In genomic region chr17:77322534-77323412, GRCh38 we compare ENCODE assay signal across 8 cellular contexts.
DNase-seq lines count a peak whose midpoint lies in the region; ATAC-seq, FAIRE-seq and TF ChIP-seq lines count a peak whose summit lies in the region.

No MANE protein-coding gene starts in this region.

- H4K20me1 ChIP-seq in IMR-90 (ENCODE audit: insufficient read depth, low read length) (peaks cover 11% of the 10 kb centered on the region; the same call in 1 of the 2 replicates), smooth muscle cell (ENCODE audit: low read depth) (peaks cover 37% of the 10 kb centered on the region)

- DNase-seq in IMR-90 (peak; percentile 99), astrocyte of the cerebellum (ENCODE audit: low read depth) (peak; percentile 99), iPS-NIHi7 (ENCODE audit: extremely low spot score) (peak; percentile 69), smooth muscle cell (lab: John Stamatoyannopoulos, UW; ENCODE audit: unreplicated experiment) (peak; percentile 97), NCI-H2107 treated with DMSO at 0.1 percent for 48 hours (lab: John Stamatoyannopoulos, UW; ENCODE audit: unreplicated experiment) (no peak), COR-L47 (lab: John Stamatoyannopoulos, UW) (no peak)

- POLR2A ChIA-PET in IMR-90 (lab: Charles Lee; ENCODE audit: unreplicated experiment), result interaction anchor here (1.3 kb wide), 1 partner anchor 129 kb away, joined by 5 read pairs; no protein-coding TSS in a partner anchor

- H2AFZ ChIP-seq in IMR-90 (replicated peaks; ENCODE audit: low read length, poor library complexity) (peak overlapping the region; percentile 83), smooth muscle cell (ENCODE audit: low read depth) (no peak overlapping the region)

- dilution Hi-C loops in IMR-90 (cut with HindIII; ENCODE audit: low sequenced_read_pairs, unreplicated experiment), result no loop called here

- intact Hi-C loops in IMR-90 (cut with micrococcal nuclease), result loop anchor here (1.0 to 5.0 kb wide), 2 partner anchors 37 to 235 kb away; no protein-coding TSS in a partner anchor

- H2BK120ac ChIP-seq in IMR-90 (ENCODE audit: low read depth, low read length), result peak overlapping the region; percentile 99

- peak; percentile 94 for FAIRE-seq in G401.6 (lab: Jason Lieb, UNC)

- peaks cover 47% of the 10 kb centered on the region for H3K79me2 ChIP-seq in smooth muscle cell (ENCODE audit: low read depth)

- no peak for TF ChIP-seq CTCF in IMR-90 (conservative IDR thresholded peaks at IDR 0.05; ENCODE audit: low read depth, low read length)
- no peak for TF ChIP-seq CTCF in astrocyte of the cerebellum (IDR thresholded peaks at IDR 0.05; ENCODE audit: low read depth, low read length, missing control alignments)
- TF ChIP-seq CTCF in smooth muscle cell (IDR thresholded peaks at IDR 0.05; ENCODE audit: borderline replicate concordance, insufficient read depth, poor library complexity, severe bottlenecking), result no peak

- H3K56ac ChIP-seq in IMR-90 (ENCODE audit: extremely low read depth, insufficient read depth, low read length), result peak overlapping the region; percentile 81

- peak; percentile 91 for TF ChIP-seq POLR2A in IMR-90 (IDR thresholded peaks at IDR 0.05; ENCODE audit: low read depth, low read length)

- H3K4me2 ChIP-seq in IMR-90 (ENCODE audit: low read depth, low read length) (peak overlapping the region; percentile 69), smooth muscle cell (peak overlapping the region; percentile 93)

- H3K27me3 ChIP-seq in IMR-90 (ENCODE audit: control insufficient read depth, insufficient read depth, low read length) (no peaks in the 10 kb centered on the region), smooth muscle cell (ENCODE audit: low read depth) (no peaks in the 10 kb centered on the region)

- CTCF ChIA-PET in IMR-90 (lab: Yijun Ruan, JAX), result interaction anchor here (0.6 to 0.9 kb wide), 2 partner anchors 67 to 107 kb away, joined by 3 to 6 read pairs; no protein-coding TSS in a partner anchor

- peak; percentile 78 for ATAC-seq in IMR-90 (ENCODE audit: low read depth)
- no peak for ATAC-seq in GM18858 (IDR thresholded peaks at IDR 0.05; ENCODE audit: unreplicated experiment)

- peak overlapping the region; percentile 91 for H4K5ac ChIP-seq in IMR-90 (ENCODE audit: low read depth, low read length)

- peaks cover 34% of the 10 kb centered on the region for H3K9me1 ChIP-seq in IMR-90 (ENCODE audit: insufficient read depth, low read length)

- H2BK5ac ChIP-seq in IMR-90 (ENCODE audit: low read depth, low read length, poor library complexity, severe bottlenecking), result peak overlapping the region; percentile 99

- 53% methylated on average over 13 of the region's 31 CpGs; no CpG with 5 or more reads in 1 of the 2 experiments for WGBS in IMR-90 (ENCODE audit: extremely low coverage in 2 of 2, insufficient read length in 1 of 2), 2 experiments
- WGBS in smooth muscle cell (ENCODE audit: low lambda C conversion rate), result 23% methylated on average over 31 of the region's 31 CpGs

- H4K8ac ChIP-seq in IMR-90 (ENCODE audit: low read depth in 2 of 2, low read length in 2 of 2), result peak overlapping the region; percentile 87 to 96

- H3F3A ChIP-seq in smooth muscle cell (ENCODE audit: low read depth), result peaks cover 29% of the 10 kb centered on the region

- H2BK15ac ChIP-seq in IMR-90 (ENCODE audit: low read depth, low read length), result peak overlapping the region; percentile 89; the same call in 2 of the 3 replicates

- H3K18ac ChIP-seq in IMR-90 (ENCODE audit: low read depth, low read length), result peak overlapping the region; percentile 84

- peak overlapping the region; percentile 20 for H3K4me3 ChIP-seq in IMR-90 (ENCODE audit: insufficient read depth, low read depth, low read length)
- H3K4me3 ChIP-seq in astrocyte of the cerebellum (ENCODE audit: low read depth, low read length), result peak overlapping the region; percentile 10
- H3K4me3 ChIP-seq in smooth muscle cell, result peak overlapping the region; percentile 29

- in situ Hi-C loops in IMR-90 (cut with MboI; ENCODE audit: low sequenced_read_pairs) (loop anchor here (5.0 kb wide), 1 partner anchor 105 kb away; no protein-coding TSS in a partner anchor), astrocyte of the cerebellum (cut with HindIII; ENCODE audit: low sequenced_read_pairs) (loop anchor here (10.0 kb wide), 1 partner anchor 122 kb away; no protein-coding TSS in a partner anchor)

- no TSS peak for BruUV-seq in IMR-90 (replicated peaks; lab: Mats Ljungman, UMichigan)

- no peak; the same call in 1 of the 2 replicates for TF ChIP-seq RAD21 in IMR-90 (IDR thresholded peaks at IDR 0.05; ENCODE audit: low read length)

- H2AK9ac ChIP-seq in IMR-90 (replicated peaks; ENCODE audit: low read depth, low read length, poor library complexity), result peak overlapping the region; percentile 98

- H2AK5ac ChIP-seq in IMR-90 (ENCODE audit: low read depth, low read length), result peak overlapping the region; percentile 99

- H3K79me1 ChIP-seq in IMR-90 (ENCODE audit: low read depth in 1 of 2, low read length in 2 of 2), result peaks cover 25 to 80% of the 10 kb centered on the region in 2 experiments

- peak overlapping the region; percentile 97 for H3K14ac ChIP-seq in IMR-90 (replicated peaks; ENCODE audit: low read depth, low read length)

- H3K4me1 ChIP-seq in IMR-90 (ENCODE audit: control insufficient read depth, insufficient read depth, low read length), result peaks cover 55% of the 10 kb centered on the region
- H3K4me1 ChIP-seq in smooth muscle cell (ENCODE audit: low read depth), result peaks cover 14% of the 10 kb centered on the region

- peak overlapping the region; percentile 100 for H3K4ac ChIP-seq in IMR-90 (ENCODE audit: low read depth, low read length)

- peak overlapping the region; percentile 98 for H4K91ac ChIP-seq in IMR-90 (ENCODE audit: insufficient read depth, low read depth, low read length)

- H3K36me3 ChIP-seq in IMR-90 (ENCODE audit: control insufficient read depth, insufficient read depth, low read length), result no peaks in the 10 kb centered on the region
- H3K36me3 ChIP-seq in smooth muscle cell (ENCODE audit: low read depth), result no peaks in the 10 kb centered on the region

- peak overlapping the region; percentile 98 for H2BK20ac ChIP-seq in IMR-90 (ENCODE audit: low read depth, low read length)

- H3K27ac ChIP-seq in IMR-90 (ENCODE audit: insufficient read depth, low read length) (peak overlapping the region; percentile 98), smooth muscle cell (ENCODE audit: low read depth) (peak overlapping the region; percentile 98)

- peak overlapping the region; percentile 99 for H3K23ac ChIP-seq in IMR-90 (ENCODE audit: low read depth, low read length)

- no peaks in the 10 kb centered on the region for H3K9me3 ChIP-seq in IMR-90 (ENCODE audit: control insufficient read depth, insufficient read depth, low read length)
- H3K9me3 ChIP-seq in smooth muscle cell (replicated peaks; ENCODE audit: low read depth), result no peaks in the 10 kb centered on the region

- H3K9ac ChIP-seq in IMR-90 (ENCODE audit: low read depth, low read length) (peak overlapping the region; percentile 79), smooth muscle cell (ENCODE audit: low read depth) (peak overlapping the region; percentile 92)

TF ChIP-seq in IMR-90, 13 proteins besides CTCF, POLR2A, EP300 and RAD21:
- TF ChIP-seq MAFK (IDR thresholded peaks at IDR 0.05; ENCODE audit: low read depth, low read length), result 0 out of 2 replicates have a peak, but pooled peaks have one; percentile 5
- 0 out of 2 replicates have a peak, but pooled peaks have one; percentile 9 for TF ChIP-seq MXI1 (IDR thresholded peaks at IDR 0.05; ENCODE audit: borderline replicate concordance, low read depth, low read length)
- no peak for TF ChIP-seq CEBPB (IDR thresholded peaks at IDR 0.05; ENCODE audit: low read depth, low read length)
- peak; percentile 99 for TF ChIP-seq MAZ (IDR thresholded peaks at IDR 0.05; ENCODE audit: borderline replicate concordance, low read depth, low read length)
- no peak for TF ChIP-seq SMC3 (IDR thresholded peaks at IDR 0.05; ENCODE audit: low read depth, low read length)
- TF ChIP-seq USF2 (IDR thresholded peaks at IDR 0.05; ENCODE audit: low read depth, low read length), result no peak
- TF ChIP-seq BHLHE40 (IDR thresholded peaks at IDR 0.05; ENCODE audit: low read depth, low read length), result peak; percentile 58; the same call in 1 of the 2 replicates
- TF ChIP-seq NFE2L2 (IDR thresholded peaks at IDR 0.05; ENCODE audit: low read depth, low read length), result no peak; the same call in 1 of the 2 replicates
- TF ChIP-seq ELK1 (IDR thresholded peaks at IDR 0.05; ENCODE audit: borderline replicate concordance, low read depth, low read length), result no peak
- TF ChIP-seq RFX5 (IDR thresholded peaks at IDR 0.05; ENCODE audit: low read depth, low read length), result no peak
- peak; percentile 100 for TF ChIP-seq FOS (IDR thresholded peaks at IDR 0.05; ENCODE audit: low read depth, low read length)
- no peak; the same call in 1 of the 2 replicates for TF ChIP-seq CHD1 (IDR thresholded peaks at IDR 0.05; ENCODE audit: low read depth, low read length)
- TF ChIP-seq RCOR1 (IDR thresholded peaks at IDR 0.05; ENCODE audit: insufficient replicate concordance, low read length), result no peak

Comparison
In these comparisons a context has a peak if more than half of its experiments do, and no peak if none do; other contexts are left out.
1. DNase-seq: peak in IMR-90 (single experiment), astrocyte of the cerebellum (single experiment), iPS-NIHi7 (single experiment) and smooth muscle cell (single experiment); none in NCI-H2107 treated with DMSO at 0.1 percent for 48 hours (single experiment) and COR-L47 (single experiment).
2. Peak in every context shown above with its lines, with median percentiles within 50 percentile points of each other: H3K4me3 ChIP-seq.